ENCODE assay signal across 10 cellular contexts in the genomic region with DNA sequence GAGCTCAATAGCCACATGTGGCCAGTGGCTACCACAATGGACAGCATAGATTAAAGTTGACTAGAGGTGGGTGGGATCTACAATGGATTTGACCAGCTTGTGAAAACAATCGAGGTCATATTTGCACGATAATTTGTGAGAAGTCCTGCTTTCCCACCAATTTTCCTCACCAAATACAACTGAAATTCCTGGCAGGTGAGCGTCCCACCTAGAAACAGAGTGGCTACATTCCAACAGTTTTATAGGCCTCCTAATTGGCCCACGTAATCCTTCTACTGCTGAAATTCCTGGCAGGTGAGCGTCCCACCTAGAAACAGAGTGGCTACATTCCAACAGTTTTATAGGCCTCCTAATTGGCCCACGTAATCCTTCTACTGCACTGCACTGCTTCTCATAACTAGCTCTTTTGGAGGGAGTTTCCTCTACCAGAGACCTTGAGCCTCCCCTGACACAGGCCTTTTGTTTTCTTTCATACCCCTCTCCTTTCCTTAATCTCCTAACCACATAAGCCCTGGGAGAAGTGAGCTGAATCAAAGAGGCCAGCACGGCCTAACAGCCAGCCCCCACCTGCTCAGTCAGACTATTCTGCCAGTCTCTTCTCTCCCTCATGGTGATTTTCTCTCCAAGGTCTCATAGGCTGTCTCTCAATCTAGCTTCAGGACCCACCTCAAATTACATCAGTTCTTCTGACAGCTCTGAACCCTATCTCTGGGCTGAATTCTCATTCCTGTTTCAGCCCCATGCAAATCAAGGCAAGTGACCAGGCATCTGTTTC.
DNase-seq lines count a peak whose midpoint lies in the region; ATAC-seq, FAIRE-seq and TF ChIP-seq lines count a peak whose summit lies in the region.
"Had no signal": no experiment of that assay in that cellular context is flagged by ENCODE, and none has a peak within 500 bp of the region (broad histone marks: within the 10 kb centered on the region; RNA-seq: fewer than 3 reads in every experiment).

No MANE protein-coding gene starts in this region.

- peak overlapping the region; percentile 21 for H3K27ac Mint-ChIP-seq in nephron progenitor cell

- peak overlapping the region; percentile 2 for H3K4me3 Mint-ChIP-seq in nephron progenitor cell

- H3K36me3 Mint-ChIP-seq in nephron progenitor cell (ENCODE audit: low read depth): peaks cover 9% of the 10 kb centered on the region

- TF ChIP-seq CTCF in nephron progenitor cell (IDR thresholded peaks at IDR 0.05): no peak

- FAIRE-seq in HTR-8/SVneo (lab: Jason Lieb, UNC): no peak
- FAIRE-seq: endothelial cell of umbilical vein had no signal

- peaks cover 30% of the 10 kb centered on the region for H3K9me3 Mint-ChIP-seq in nephron progenitor cell

- peaks cover 54% of the 10 kb centered on the region for H3K4me1 Mint-ChIP-seq in nephron progenitor cell

- ATAC-seq in GM18858 (IDR thresholded peaks at IDR 0.05; ENCODE audit: unreplicated experiment) (peak; percentile 47), HG02610 (IDR thresholded peaks at IDR 0.05; ENCODE audit: unreplicated experiment) (peak; percentile 61)

- DNase-seq in NCI-H82 (lab: John Stamatoyannopoulos, UW): peak; percentile 83
- no peak for DNase-seq in nephron progenitor cell
- no peak for DNase-seq in HTR-8/SVneo (ENCODE audit: insufficient read length, low spot score)
- DNase-seq in activated CD8-positive, alpha-beta memory T cell treated with anti-CD3 and anti-CD28 coated beads for 24 hours: no peak
- no peak for DNase-seq in activated effector memory CD4-positive, alpha-beta T cell treated with anti-CD3 and anti-CD28 coated beads, Interleukin-2, amount 50 U/mL, for 16 hours
- no peak for DNase-seq in dermis blood vessel endothelial cell
- DNase-seq: activated CD4-positive, CD25-positive, alpha-beta regulatory T cell treated with anti-CD3 and anti-CD28 coated beads, Interleukin-2, amount 50 U/mL, for 72 hours had no signal

- H3K27me3 Mint-ChIP-seq in nephron progenitor cell (ENCODE audit: low read depth, poor library complexity): peaks cover 3% of the 10 kb centered on the region
